In genomic region chr12:93243689-93244513, GRCh38 we compare ENCODE assay signal across 8 cellular contexts.
DNase-seq lines count a peak whose midpoint lies in the region; ATAC-seq and TF ChIP-seq lines count a peak whose summit lies in the region.

No MANE protein-coding gene starts in this region.

- intact Hi-C loops in CD14-positive monocyte (cut with micrococcal nuclease) (no loop called here), mucosa of descending colon (cut with DNase I, micrococcal nuclease) (no loop called here)

- no peak overlapping the region for H3K4me3 ChIP-seq in mucosa of descending colon

- TF ChIP-seq CTCF in CD14-positive monocyte (IDR thresholded peaks at IDR 0.05) (no peak), mucosa of descending colon (IDR thresholded peaks at IDR 0.05) (no peak)

- no peaks in the 10 kb centered on the region for H3K36me3 ChIP-seq in mucosa of descending colon (ENCODE audit: low read depth)

- H3K4me1 ChIP-seq in mucosa of descending colon (ENCODE audit: low read depth), result peaks cover 16% of the 10 kb centered on the region

- DNase-seq in CD14-positive monocyte (ENCODE audit: low spot score), result peak; percentile 76
- DNase-seq in MV-4-11 (lab: John Stamatoyannopoulos, UW), result peak; percentile 96
- peak; percentile 97 for DNase-seq in amniotic epithelial cell (ENCODE audit: low read depth)
- peak in 1 of 3 donors; percentile 67 for DNase-seq in mucosa of descending colon
- DNase-seq in SK-N-DZ (ENCODE audit: low spot score), result no peak
- no peak for DNase-seq in OCI-M2 (lab: John Stamatoyannopoulos, UW; ENCODE audit: unreplicated experiment)

- H3K9me3 ChIP-seq in mucosa of descending colon, result no peaks in the 10 kb centered on the region

- peaks cover 0 to 8% (median 5%) of the 10 kb centered on the region in 7 donors for H3K9me3 Mint-ChIP-seq in CD14-positive monocyte

- peaks cover 3 to 4% of the 10 kb centered on the region in 2 donors for H3K36me3 Mint-ChIP-seq in CD14-positive monocyte

- H3K4me1 Mint-ChIP-seq in CD14-positive monocyte, result peaks cover 55% of the 10 kb centered on the region

- H3K4me3 Mint-ChIP-seq in CD14-positive monocyte, result peak overlapping the region; percentile 68 to 89

- peak overlapping the region; percentile 88 to 98 (median 94) for H3K27ac Mint-ChIP-seq in CD14-positive monocyte

- ATAC-seq in GM19455 (IDR thresholded peaks at IDR 0.05; ENCODE audit: unreplicated experiment), result peak; percentile 45
- ATAC-seq in mucosa of descending colon, result peak; percentile 96
- ATAC-seq in HG03135 (IDR thresholded peaks at IDR 0.05; ENCODE audit: unreplicated experiment), result no peak

- H3K27me3 Mint-ChIP-seq in CD14-positive monocyte (ENCODE audit: low read depth in 3 of 3), result peaks cover 0 to 2% (median 0%) of the 10 kb centered on the region in 3 donors

Comparison
In these comparisons a context has a peak if more than half of its experiments do, and no peak if none do; other contexts are left out.
1. DNase-seq: peak in CD14-positive monocyte (single experiment), MV-4-11 (single experiment) and amniotic epithelial cell (single experiment); none in SK-N-DZ (single experiment) and OCI-M2 (single experiment).